ENCODE assay signal across 7 cellular contexts in the genomic region with DNA sequence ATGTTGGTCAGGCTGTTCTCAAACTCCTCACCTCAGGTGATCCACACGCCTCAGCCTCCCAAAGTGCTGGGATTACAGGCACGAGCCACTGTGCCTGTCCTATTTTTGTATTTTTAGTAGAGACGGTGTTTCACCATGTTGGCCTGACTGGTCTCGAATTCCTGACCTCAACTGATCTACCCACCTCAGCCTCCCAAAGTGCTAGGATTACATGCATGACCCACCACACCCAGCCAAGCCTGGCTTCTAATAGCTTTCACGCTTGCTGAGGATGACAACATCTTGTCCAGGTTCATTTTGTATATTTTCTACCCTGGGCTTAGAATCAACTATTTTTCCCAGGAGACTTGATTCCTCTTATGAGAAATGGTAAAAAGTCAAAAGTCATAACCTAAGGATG.
"Had no signal": no experiment of that assay in that cellular context is flagged by ENCODE, and none has a peak within 500 bp of the region (broad histone marks: within the 10 kb centered on the region; RNA-seq: fewer than 3 reads in every experiment).

No MANE protein-coding gene starts in this region.

- DNase-seq: GDM1, GF-D8 had no signal

- H3K4me3 ChIP-seq: GM12878 had no signal

- FAIRE-seq: G401.6, GM12878, GM12892, GM18507, GM19239 had no signal

- ATAC-seq: GM12878 had no signal
